33 cellular contexts compared by ENCODE assay signal in the genomic region with DNA sequence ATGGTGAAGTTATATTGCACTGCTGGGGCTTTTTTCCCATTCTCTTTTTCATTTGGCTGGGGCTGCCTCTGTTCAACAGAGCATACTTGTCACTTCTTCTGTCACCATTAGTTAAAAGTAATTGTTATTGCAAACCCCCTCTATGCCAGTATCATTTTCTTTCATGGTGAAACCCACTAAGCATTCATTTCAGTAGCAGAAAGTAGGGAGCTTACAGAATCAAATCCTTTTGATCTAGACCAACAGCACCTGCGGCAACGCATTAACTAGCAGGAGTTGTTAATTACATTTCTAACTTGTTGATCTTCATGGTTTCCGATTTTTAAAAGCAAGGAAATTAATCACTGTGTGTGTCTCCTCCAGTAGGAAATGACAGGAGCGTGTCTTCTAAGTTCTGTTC. TPM values are rescaled to one million over a fixed set of nuclear protein-coding genes. Genes with fewer than 3 reads are reported as not detected.
DNase-seq lines count a peak whose midpoint lies in the region; ATAC-seq, FAIRE-seq and TF ChIP-seq lines count a peak whose summit lies in the region.
"Had no signal": no experiment of that assay in that cellular context is flagged by ENCODE, and none has a peak within 500 bp of the region (broad histone marks: within the 10 kb centered on the region; RNA-seq: fewer than 3 reads in every experiment).

No MANE protein-coding gene starts in this region.

- ATAC-seq in GM19351 (IDR thresholded peaks at IDR 0.05; ENCODE audit: unreplicated experiment): peak; percentile 53
- no peak for ATAC-seq in IMR-90 (ENCODE audit: low read depth)
- no peak for ATAC-seq in psoas muscle
- ATAC-seq in HG03432 (IDR thresholded peaks at IDR 0.05; ENCODE audit: unreplicated experiment): no peak
- ATAC-seq in right lobe of liver: no peak
- no peak for ATAC-seq in GM18870 (IDR thresholded peaks at IDR 0.05; ENCODE audit: unreplicated experiment)
- ATAC-seq: heart left ventricle; lower lobe of right lung; right cardiac atrium; stimulated activated effector memory CD8-positive, alpha-beta T cell treated with anti-CD3 and anti-CD28 coated beads, Interleukin-12 subunit alpha, Interleukin-12 subunit beta, amount 100 ng/mL, for 72 hours had no signal

- no peaks in the 10 kb centered on the region for H3K36me3 Mint-ChIP-seq in astrocyte (ENCODE audit: low read depth, unreplicated experiment)
- H3K36me3 Mint-ChIP-seq: activated CD4-positive, alpha-beta memory T cell treated with anti-CD3 and anti-CD28 coated beads for 36 hours; stimulated activated effector memory CD8-positive, alpha-beta T cell treated with anti-CD3 and anti-CD28 coated beads, Interleukin-12 subunit alpha, Interleukin-12 subunit beta, amount 100 ng/mL, for 72 hours had no signal

- H3K79me2 ChIP-seq in astrocyte (ENCODE audit: insufficient read depth, low read length): peaks cover 32% of the 10 kb centered on the region
- H3K79me2 ChIP-seq: parathyroid adenoma had no signal

- no peak overlapping the region for H2BK15ac ChIP-seq in IMR-90 (ENCODE audit: low read depth, low read length)

- peak overlapping the region; percentile 94 for H3K27ac Mint-ChIP-seq in astrocyte (ENCODE audit: unreplicated experiment)
- H3K27ac Mint-ChIP-seq: activated CD4-positive, alpha-beta memory T cell treated with anti-CD3 and anti-CD28 coated beads for 36 hours; activated naive CD4-positive, alpha-beta T cell treated with anti-CD3 and anti-CD28 coated beads, Interleukin-2, amount 10 ng/mL, durations not matched to agents 7 days and 5 days; stimulated activated effector memory CD8-positive, alpha-beta T cell treated with anti-CD3 and anti-CD28 coated beads, Interleukin-12 subunit alpha, Interleukin-12 subunit beta, amount 100 ng/mL, for 72 hours had no signal

- FAIRE-seq in astrocyte (lab: Jason Lieb, UNC): no peak
- FAIRE-seq: colon had no signal

- H4K91ac ChIP-seq in IMR-90 (ENCODE audit: insufficient read depth, low read depth, low read length): no peak overlapping the region

- BruUV-seq in IMR-90 (replicated peaks; lab: Mats Ljungman, UMichigan): no TSS peak

- H3K79me1 ChIP-seq in IMR-90 (ENCODE audit: low read depth in 1 of 2, low read length in 2 of 2): peaks cover 18 to 35% of the 10 kb centered on the region in 2 experiments; a peak in 3 of 4 replicates

- H3K27ac ChIP-seq in IMR-90 (ENCODE audit: insufficient read depth, low read length): no peak overlapping the region
- no peak overlapping the region for H3K27ac ChIP-seq in astrocyte (ENCODE audit: low read depth, low read length)
- H3K27ac ChIP-seq in psoas muscle: peak overlapping the region; percentile 59
- H3K27ac ChIP-seq in right lobe of liver: no peak overlapping the region
- H3K27ac ChIP-seq: breast epithelium, C4-2B, foreskin keratinocyte, lower lobe of right lung, parathyroid adenoma had no signal

- H4K20me1 ChIP-seq in IMR-90 (ENCODE audit: insufficient read depth, low read length): peaks cover 4% of the 10 kb centered on the region; the same call in 1 of the 2 replicates
- peaks cover 8% of the 10 kb centered on the region for H4K20me1 ChIP-seq in astrocyte (ENCODE audit: insufficient read depth, low read length)

- H2AK9ac ChIP-seq in IMR-90 (replicated peaks; ENCODE audit: low read depth, low read length, poor library complexity): no peak overlapping the region

- no peak overlapping the region; the same call in 1 of the 2 replicates for H2BK20ac ChIP-seq in IMR-90 (ENCODE audit: low read depth, low read length)

- TF ChIP-seq RAD21 in IMR-90 (IDR thresholded peaks at IDR 0.05; ENCODE audit: low read length): no peak

- POLR2A ChIA-PET in IMR-90 (lab: Charles Lee; ENCODE audit: unreplicated experiment): no interaction called here

- H3K56ac ChIP-seq in IMR-90 (ENCODE audit: extremely low read depth, insufficient read depth, low read length): no peak overlapping the region

- in situ Hi-C loops in IMR-90 (cut with MboI; ENCODE audit: low sequenced_read_pairs): no loop called here

- no peak overlapping the region for H3K4me2 ChIP-seq in IMR-90 (ENCODE audit: low read depth, low read length)
- peak overlapping the region; percentile 78 for H3K4me2 ChIP-seq in astrocyte (ENCODE audit: low read length)

- peaks cover 46% of the 10 kb centered on the region for H3K4me1 Mint-ChIP-seq in astrocyte (ENCODE audit: low read depth, unreplicated experiment)
- H3K4me1 Mint-ChIP-seq: activated naive CD4-positive, alpha-beta T cell treated with anti-CD3 and anti-CD28 coated beads, Interleukin-2, amount 10 ng/mL, durations not matched to agents 7 days and 5 days had no signal

- H3K14ac ChIP-seq in IMR-90 (replicated peaks; ENCODE audit: low read depth, low read length): no peak overlapping the region

- H3K27me3 ChIP-seq in IMR-90 (ENCODE audit: control insufficient read depth, insufficient read depth, low read length) (no peaks in the 10 kb centered on the region), astrocyte (ENCODE audit: insufficient read depth, low read length) (no peaks in the 10 kb centered on the region), psoas muscle (ENCODE audit: insufficient read depth in 3 of 3, low read length in 2 of 3) (no peaks in the 10 kb centered on the region), right lobe of liver (no peaks in the 10 kb centered on the region)
- H3K27me3 ChIP-seq: breast epithelium, foreskin keratinocyte, heart left ventricle, SJSA1, upper lobe of left lung had no signal

- H3K4me1 ChIP-seq in IMR-90 (ENCODE audit: control insufficient read depth, insufficient read depth, low read length) (peaks cover 9% of the 10 kb centered on the region), astrocyte (ENCODE audit: insufficient read depth, low read length) (peaks cover 22% of the 10 kb centered on the region), psoas muscle (peaks cover 27% of the 10 kb centered on the region), right lobe of liver (no peaks in the 10 kb centered on the region)
- H3K4me1 ChIP-seq: breast epithelium, lower lobe of right lung, parathyroid adenoma, upper lobe of left lung had no signal

- no peak overlapping the region for H2BK5ac ChIP-seq in IMR-90 (ENCODE audit: low read depth, low read length, poor library complexity, severe bottlenecking)

- no peak overlapping the region; the same call in 1 of the 2 replicates for H3K18ac ChIP-seq in IMR-90 (ENCODE audit: low read depth, low read length)

- no peaks in the 10 kb centered on the region for H3K9me3 Mint-ChIP-seq in astrocyte (ENCODE audit: unreplicated experiment)
- H3K9me3 Mint-ChIP-seq: activated CD4-positive, alpha-beta memory T cell treated with anti-CD3 and anti-CD28 coated beads for 36 hours; activated naive CD4-positive, alpha-beta T cell treated with anti-CD3 and anti-CD28 coated beads, Interleukin-2, amount 10 ng/mL, durations not matched to agents 7 days and 5 days; nephron; stimulated activated effector memory CD8-positive, alpha-beta T cell treated with anti-CD3 and anti-CD28 coated beads, Interleukin-12 subunit alpha, Interleukin-12 subunit beta, amount 100 ng/mL, for 72 hours had no signal

- H3K23ac ChIP-seq in IMR-90 (ENCODE audit: low read depth, low read length): no peak overlapping the region

- H3K9me1 ChIP-seq in IMR-90 (ENCODE audit: insufficient read depth, low read length): no peaks in the 10 kb centered on the region; the same call in 1 of the 2 replicates

- H3K9ac ChIP-seq in IMR-90 (ENCODE audit: low read depth, low read length) (no peak overlapping the region), astrocyte (ENCODE audit: low read length) (peak overlapping the region; percentile 67)
- H3K9ac ChIP-seq: parathyroid adenoma had no signal

- no peak overlapping the region for H2AFZ ChIP-seq in IMR-90 (replicated peaks; ENCODE audit: low read length, poor library complexity)
- H2AFZ ChIP-seq in astrocyte (ENCODE audit: low read depth, low read length): no peak overlapping the region
- H2AFZ ChIP-seq: parathyroid adenoma had no signal

- no peaks in the 10 kb centered on the region for H3K36me3 ChIP-seq in IMR-90 (ENCODE audit: control insufficient read depth, insufficient read depth, low read length)
- H3K36me3 ChIP-seq in astrocyte (ENCODE audit: insufficient read depth, low read length): no peaks in the 10 kb centered on the region
- no peaks in the 10 kb centered on the region for H3K36me3 ChIP-seq in psoas muscle (ENCODE audit: insufficient read depth in 1 of 2, low read depth in 1 of 2)
- H3K36me3 ChIP-seq in right lobe of liver: no peaks in the 10 kb centered on the region
- H3K36me3 ChIP-seq: breast epithelium, heart left ventricle, lower lobe of right lung, SJSA1, upper lobe of left lung had no signal

- no CpG with 5 or more reads among the region's 4 CpGs for WGBS in IMR-90 (ENCODE audit: extremely low coverage in 2 of 2, insufficient read length in 1 of 2), 2 experiments
- 61 to 71% (median 65%) methylated on average over 4 of the region's 4 CpGs for WGBS in psoas muscle, 3 donors
- WGBS in right lobe of liver (ENCODE audit: insufficient coverage, low coverage, low lambda C conversion rate, missing lambda C conversion rate): 67% methylated on average over 4 of the region's 4 CpGs

- H3K4me3 Mint-ChIP-seq in astrocyte (ENCODE audit: unreplicated experiment): no peak overlapping the region
- H3K4me3 Mint-ChIP-seq: activated CD4-positive, alpha-beta memory T cell treated with anti-CD3 and anti-CD28 coated beads for 36 hours; activated naive CD4-positive, alpha-beta T cell treated with anti-CD3 and anti-CD28 coated beads, Interleukin-2, amount 10 ng/mL, durations not matched to agents 7 days and 5 days; nephron; stimulated activated effector memory CD8-positive, alpha-beta T cell treated with anti-CD3 and anti-CD28 coated beads, Interleukin-12 subunit alpha, Interleukin-12 subunit beta, amount 100 ng/mL, for 72 hours had no signal

- dilution Hi-C loops in IMR-90 (cut with HindIII; ENCODE audit: low sequenced_read_pairs, unreplicated experiment): no loop called here

- peak overlapping the region; percentile 39 for H2BK120ac ChIP-seq in IMR-90 (ENCODE audit: low read depth, low read length)

- intact Hi-C loops in IMR-90 (cut with micrococcal nuclease) (no loop called here), psoas muscle (cut with DNase I) (no loop called here), right lobe of liver (cut with DNase I) (no loop called here)

- H2AK5ac ChIP-seq in IMR-90 (ENCODE audit: low read depth, low read length): no peak overlapping the region

- H4K8ac ChIP-seq in IMR-90 (ENCODE audit: low read depth in 2 of 2, low read length in 2 of 2): no peak overlapping the region

- TF ChIP-seq POLR2A in IMR-90 (IDR thresholded peaks at IDR 0.05; ENCODE audit: low read depth, low read length): no peak
- TF ChIP-seq POLR2A in right lobe of liver (IDR thresholded peaks at IDR 0.05): no peak

- H4K5ac ChIP-seq in IMR-90 (ENCODE audit: low read depth, low read length): no peak overlapping the region

- no peak overlapping the region for H3K4ac ChIP-seq in IMR-90 (ENCODE audit: low read depth, low read length)

- no peaks in the 10 kb centered on the region for H3K9me3 ChIP-seq in IMR-90 (ENCODE audit: control insufficient read depth, insufficient read depth, low read length)
- no peaks in the 10 kb centered on the region for H3K9me3 ChIP-seq in astrocyte (ENCODE audit: insufficient read depth, low read depth, low read length)
- no peaks in the 10 kb centered on the region for H3K9me3 ChIP-seq in psoas muscle
- H3K9me3 ChIP-seq in right lobe of liver: no peaks in the 10 kb centered on the region
- H3K9me3 ChIP-seq: breast epithelium, heart left ventricle, lower lobe of right lung, SJSA1, upper lobe of left lung had no signal

- DNase-seq in IMR-90: no peak
- DNase-seq in astrocyte (ENCODE audit: low read depth): no peak
- no peak for DNase-seq in psoas muscle
- no peak for DNase-seq in right lobe of liver
- DNase-seq: activated CD4-positive, alpha-beta memory T cell treated with anti-CD3 and anti-CD28 coated beads for 36 hours; activated CD4-positive, CD25-positive, alpha-beta regulatory T cell; activated CD8-positive, alpha-beta memory T cell treated with anti-CD3 and anti-CD28 coated beads, Interleukin-2, amount 50 U/mL, for 48 hours; activated naive CD4-positive, alpha-beta T cell treated with anti-CD3 and anti-CD28 coated beads, Interleukin-2, amount 10 ng/mL, durations not matched to agents 7 days and 5 days; amygdala; DMS79 treated with DMSO at 0.1 percent for 48 hours; effector CD8-positive, alpha-beta T cell; foreskin keratinocyte; heart left ventricle; Kasumi-1; kidney glomerular epithelial cell; lower lobe of right lung; NCI-H187; NCI-H2171 treated with DMSO at 0.1 percent for 48 hours; NCI-H526; right cardiac atrium; stimulated activated CD4-positive, alpha-beta T cell treated with anti-CD3 and anti-CD28 coated beads, Interleukin-4, amount 100 ng/mL, for 24 hours; T-helper 1 cell; upper lobe of left lung had no signal

- CTCF ChIA-PET in IMR-90 (lab: Yijun Ruan, JAX): interaction anchor here (1.5 kb wide), 1 partner anchor 33 kb away, joined by 5 read pairs; no protein-coding TSS in a partner anchor

- H3K4me3 ChIP-seq in IMR-90 (ENCODE audit: insufficient read depth, low read depth, low read length) (no peak overlapping the region), astrocyte (ENCODE audit: insufficient read depth, low read depth, low read length) (no peak overlapping the region), psoas muscle (no peak overlapping the region), right lobe of liver (no peak overlapping the region)
- H3K4me3 ChIP-seq: breast epithelium, heart left ventricle, lower lobe of right lung, SJSA1, upper lobe of left lung had no signal

- no peaks in the 10 kb centered on the region for H3K27me3 Mint-ChIP-seq in astrocyte (ENCODE audit: low read depth, unreplicated experiment)
- H3K27me3 Mint-ChIP-seq: activated CD4-positive, alpha-beta memory T cell treated with anti-CD3 and anti-CD28 coated beads for 36 hours; activated naive CD4-positive, alpha-beta T cell treated with anti-CD3 and anti-CD28 coated beads, Interleukin-2, amount 10 ng/mL, durations not matched to agents 7 days and 5 days had no signal

- TF ChIP-seq CTCF in IMR-90 (conservative IDR thresholded peaks at IDR 0.05; ENCODE audit: low read depth, low read length) (no peak), astrocyte (IDR thresholded peaks at IDR 0.05; ENCODE audit: insufficient read depth, low read depth, low read length) (no peak), psoas muscle (IDR thresholded peaks at IDR 0.05) (no peak), right lobe of liver (IDR thresholded peaks at IDR 0.05) (no peak)

RNA-seq across cellular contexts. Expression of a gene that starts 15.0 kb away (rescaled TPM):
- 45.8 and 61.7 TPM in 2 replicates for total RNA-seq in IMR-90 (2012; rRNA removed)
- 27.6 and 32.7 TPM in 2 replicates for polyA plus RNA-seq in IMR-90 (2012; rRNA removed)
- polyA plus RNA-seq in IMR-90 (2012; cell fraction: cytosol; rRNA removed): 9.0 and 13.6 TPM in 2 replicates
- polyA plus RNA-seq in IMR-90 (2012; cell fraction: nucleus; rRNA removed; ENCODE audit: low replicate concordance): 10.1 and 41.2 TPM in 2 replicates
- total RNA-seq in astrocyte: 33.7 and 38.6 TPM in 2 replicates
- total RNA-seq in psoas muscle: 10 to 100 TPM; 37.1 to 75.3 (median 54.3) TPM
- 10 to 100 TPM; 15.6 to 67.1 (median 43.5) TPM for polyA plus RNA-seq in psoas muscle
- 10 to 100 TPM; 14.5 to 45.2 (median 24.1) TPM for total RNA-seq in right lobe of liver
